In genomic region chr11:75566763-75567279, GRCh38 we compare ENCODE assay signal across 19 cellular contexts.
"Had no signal": no experiment of that assay in that cellular context is flagged by ENCODE, and none has a peak within 500 bp of the region (broad histone marks: within the 10 kb centered on the region; RNA-seq: fewer than 3 reads in every experiment).

No MANE protein-coding gene starts in this region.

- H3K4me3 ChIP-seq: adrenal gland, body of pancreas, dorsolateral prefrontal cortex, lower lobe of right lung, mucosa of descending colon, SJSA1 had no signal

- ATAC-seq: body of pancreas; lower lobe of right lung; mucosa of descending colon; right cardiac atrium; stimulated activated memory B cell treated with anti-CD40 and anti-IgM and Interleukin-4, amounts not matched to agents 10 μg/mL and 1 μg/mL and 100 μg/mL, for 72 hours had no signal

- DNase-seq: activated CD4-positive, alpha-beta memory T cell treated with anti-CD3 and anti-CD28 coated beads, Interleukin-2, amount 10 ng/mL, durations not matched to agents 7 days and 5 days; activated CD8-positive, alpha-beta memory T cell treated with anti-CD3 and anti-CD28 coated beads, Interleukin-2, amount 50 U/mL, for 4 hours; activated naive CD4-positive, alpha-beta T cell treated with anti-CD3 and anti-CD28 coated beads for 36 hours; body of pancreas; cerebellar nuclear complex; dorsolateral prefrontal cortex; esophagus squamous epithelium; lower lobe of right lung; mucosa of descending colon; spleen; stimulated activated CD4-positive, alpha-beta T cell treated with anti-CD3 and anti-CD28 coated beads, Interleukin-1b, Interleukin-23, amount 100 ng/mL, for 48 hours; substantia nigra had no signal

- H3K27me3 Mint-ChIP-seq: activated CD4-positive, alpha-beta memory T cell treated with anti-CD3 and anti-CD28 coated beads, Interleukin-2, amount 10 ng/mL, durations not matched to agents 7 days and 5 days; naive thymus-derived CD8-positive, alpha-beta T cell; progenitor cell of endocrine pancreas had no signal

- H3K4me3 Mint-ChIP-seq: activated CD4-positive, alpha-beta memory T cell treated with anti-CD3 and anti-CD28 coated beads, Interleukin-2, amount 10 ng/mL, durations not matched to agents 7 days and 5 days; activated naive CD4-positive, alpha-beta T cell treated with anti-CD3 and anti-CD28 coated beads for 36 hours; stimulated activated memory B cell treated with anti-CD40 and anti-IgM and Interleukin-4, amounts not matched to agents 10 μg/mL and 1 μg/mL and 100 μg/mL, for 72 hours had no signal

- H3K9me3 Mint-ChIP-seq: activated CD4-positive, alpha-beta memory T cell treated with anti-CD3 and anti-CD28 coated beads, Interleukin-2, amount 10 ng/mL, durations not matched to agents 7 days and 5 days; activated naive CD4-positive, alpha-beta T cell treated with anti-CD3 and anti-CD28 coated beads for 36 hours; naive thymus-derived CD8-positive, alpha-beta T cell; stimulated activated memory B cell treated with anti-CD40 and anti-IgM and Interleukin-4, amounts not matched to agents 10 μg/mL and 1 μg/mL and 100 μg/mL, for 72 hours had no signal

- H3K27me3 ChIP-seq: adrenal gland, body of pancreas, dorsolateral prefrontal cortex, SJSA1, upper lobe of left lung had no signal

- H3K9me3 ChIP-seq: adrenal gland, body of pancreas, esophagus squamous epithelium, lower lobe of right lung, mucosa of descending colon, SJSA1, spleen, upper lobe of left lung had no signal

- H3K27ac Mint-ChIP-seq: activated CD4-positive, alpha-beta memory T cell treated with anti-CD3 and anti-CD28 coated beads, Interleukin-2, amount 10 ng/mL, durations not matched to agents 7 days and 5 days; activated naive CD4-positive, alpha-beta T cell treated with anti-CD3 and anti-CD28 coated beads for 36 hours; progenitor cell of endocrine pancreas; stimulated activated memory B cell treated with anti-CD40 and anti-IgM and Interleukin-4, amounts not matched to agents 10 μg/mL and 1 μg/mL and 100 μg/mL, for 72 hours had no signal
